Comparison of ENCODE assay signal across 8 cellular contexts in the genomic region with DNA sequence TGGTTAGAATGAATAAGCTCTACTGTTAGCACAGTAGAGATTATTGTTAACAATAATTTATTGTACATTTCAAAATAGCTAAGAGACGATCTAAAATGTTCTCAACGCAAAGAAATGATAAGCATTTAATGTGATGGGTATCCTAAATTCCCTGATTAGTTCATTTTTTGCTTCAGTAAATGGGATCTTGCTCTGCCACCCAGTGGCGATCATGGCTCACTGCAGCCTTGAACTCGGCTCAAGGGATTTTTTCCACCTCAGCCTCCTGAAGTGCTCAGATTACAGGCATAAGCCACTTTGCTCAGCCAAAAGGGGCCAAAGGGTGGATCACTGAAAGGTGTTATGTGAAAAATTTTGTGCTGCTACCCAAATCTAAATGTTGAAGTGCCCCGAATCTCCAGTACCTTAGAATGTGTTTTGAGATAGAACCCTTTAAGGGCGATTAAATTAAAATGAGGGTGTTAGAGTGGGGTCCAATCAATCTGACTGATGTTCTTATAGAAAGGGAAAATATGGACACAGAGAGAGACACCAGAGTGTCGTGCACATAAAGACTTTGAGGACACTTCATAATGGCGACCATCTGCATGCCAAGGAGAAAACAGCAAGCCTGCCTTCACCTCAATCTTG. TPM values are rescaled to one million over a fixed set of nuclear protein-coding genes. Genes with fewer than 3 reads are reported as not detected.
DNase-seq lines count a peak whose midpoint lies in the region; ATAC-seq, FAIRE-seq and TF ChIP-seq lines count a peak whose summit lies in the region.

No MANE protein-coding gene starts in this region.

- H3K9me1 ChIP-seq in keratinocyte (ENCODE audit: control insufficient read depth, extremely low read depth, insufficient read depth, low read length), result no peaks in the 10 kb centered on the region

- no peaks in the 10 kb centered on the region for H3K9me3 ChIP-seq in keratinocyte (ENCODE audit: control insufficient read depth, low read depth, low read length)

- no peak overlapping the region for H2AFZ ChIP-seq in keratinocyte (ENCODE audit: control insufficient read depth, low read length)

- H3K36me3 ChIP-seq in brain microvascular endothelial cell (replicated peaks) (no peaks in the 10 kb centered on the region), keratinocyte (ENCODE audit: control insufficient read depth in 2 of 2, extremely low read depth in 1 of 2, insufficient read depth in 2 of 2, low read length in 2 of 2) (no peaks in the 10 kb centered on the region)

- in situ Hi-C loops in brain microvascular endothelial cell (cut with HindIII; ENCODE audit: low pct_ligation_motif_present, low sequenced_read_pairs), result no loop called here

- no peak for ATAC-seq in HG02870 (IDR thresholded peaks at IDR 0.05; ENCODE audit: unreplicated experiment)

- no peak overlapping the region for H3K4me2 ChIP-seq in keratinocyte (ENCODE audit: control insufficient read depth, extremely low read depth, insufficient read depth, low read depth, low read length)

- TF ChIP-seq CTCF in brain microvascular endothelial cell (IDR thresholded peaks at IDR 0.05; ENCODE audit: low read depth, low read length, missing control alignments) (peak; percentile 92), keratinocyte (optimal IDR thresholded peaks at IDR 0.05 in 1 of 3, IDR thresholded peaks at IDR 0.05 in 1 of 3, conservative IDR thresholded peaks at IDR 0.05 in 1 of 3; ENCODE audit: extremely low read depth in 1 of 3, insufficient read depth in 2 of 3, low read length in 3 of 3) (peak; percentile 74 to 94 (median 85))

- DNase-seq in NAMALWA (ENCODE audit: low spot score) (peak; percentile 75), brain microvascular endothelial cell (peak; percentile 68), keratinocyte (ENCODE audit: low read depth, low spot score) (no peak), GM19238 (ENCODE audit: insufficient read length, low spot score) (no peak)
- DNase-seq in stimulated activated CD4-positive, alpha-beta T cell treated with anti-CD3 and anti-CD28 coated beads, Interleukin-1b, Interleukin-23, amount 100 ng/mL, for 4 hours (ENCODE audit: low read depth in 2 of 2), result peak; percentile 26 to 48

- no peaks in the 10 kb centered on the region for H3K79me2 ChIP-seq in keratinocyte (ENCODE audit: control insufficient read depth, insufficient read depth, low read length)

- H3K4me3 ChIP-seq in brain microvascular endothelial cell (ENCODE audit: low read depth, low read length) (no peak overlapping the region), keratinocyte (ENCODE audit: control insufficient read depth in 2 of 3, extremely low read depth in 1 of 3, insufficient read depth in 2 of 3, low read depth in 1 of 3, low read length in 3 of 3) (no peak overlapping the region)

- no peak overlapping the region for H3K27ac ChIP-seq in brain microvascular endothelial cell
- H3K27ac ChIP-seq in keratinocyte (ENCODE audit: control insufficient read depth, insufficient read depth, low read length), result no peak overlapping the region

- no peaks in the 10 kb centered on the region for H3K27me3 ChIP-seq in brain microvascular endothelial cell (replicated peaks)
- no peaks in the 10 kb centered on the region for H3K27me3 ChIP-seq in keratinocyte (ENCODE audit: control insufficient read depth, extremely low read depth, insufficient read depth, low read length)

- H3K4me1 ChIP-seq in keratinocyte (ENCODE audit: control insufficient read depth, extremely low read depth, insufficient read depth, low read length), result no peaks in the 10 kb centered on the region

- dilution Hi-C loops in keratinocyte (cut with MboI; ENCODE audit: extremely low pct_ligation_motif_present, low sequenced_read_pairs), result no loop called here

- no peak overlapping the region for H3K9ac ChIP-seq in keratinocyte (ENCODE audit: control insufficient read depth, extremely low read depth, insufficient read depth, low read length)

- no peaks in the 10 kb centered on the region for H4K20me1 ChIP-seq in keratinocyte (ENCODE audit: control insufficient read depth, extremely low read depth, insufficient read depth, low read length)

- FAIRE-seq in G401.6 (lab: Jason Lieb, UNC) (peak; percentile 93), TTC549 (lab: Jason Lieb, UNC) (peak; percentile 82), keratinocyte (lab: Jason Lieb, UNC) (peak; percentile 95)

RNA-seq across cellular contexts. Expression of gene ZNF766, which starts 31.5 kb away (rescaled TPM):
- polyA plus RNA-seq in keratinocyte, result 7.5 to 10.6 TPM (median 7.9 TPM) in 3 replicates
- polyA plus RNA-seq in keratinocyte (2011; ENCODE audit: low read depth), result 12.9 TPM
- polyA plus RNA-seq in keratinocyte (2011; cell fraction: cytosol; rRNA removed), result 4.5 and 10.6 TPM in 2 replicates
- polyA plus RNA-seq in keratinocyte (2011; cell fraction: nucleus; rRNA removed), result 8.8 and 10.4 TPM in 2 replicates
- polyA plus RNA-seq in keratinocyte (2012; ENCODE audit: low replicate concordance), result 8.1 and 9.1 TPM in 2 replicates
- 0.95 to 14.9 TPM (median 5.9 TPM) in 3 replicates for polyA minus RNA-seq in keratinocyte
- 8.6 TPM for polyA minus RNA-seq in keratinocyte (2011; cell fraction: cytosol; rRNA and poly(A)+ RNA removed)
- polyA minus RNA-seq in keratinocyte (2011; cell fraction: nucleus; rRNA and poly(A)+ RNA removed), result 3.9 and 10.3 TPM in 2 replicates

RNA-seq across cellular contexts. Expression of gene PPP2R1A, which starts 48.0 kb away (rescaled TPM):
- 130 to 187 TPM (median 179 TPM) in 3 replicates for polyA plus RNA-seq in keratinocyte
- 55.5 TPM for polyA plus RNA-seq in keratinocyte (2011; ENCODE audit: low read depth)
- polyA plus RNA-seq in keratinocyte (2011; cell fraction: cytosol; rRNA removed), result 165 and 249 TPM in 2 replicates
- polyA plus RNA-seq in keratinocyte (2011; cell fraction: nucleus; rRNA removed), result 149 and 202 TPM in 2 replicates
- polyA plus RNA-seq in keratinocyte (2012; ENCODE audit: low replicate concordance), result 236 and 289 TPM in 2 replicates
- polyA minus RNA-seq in keratinocyte, result 329 to 421 TPM (median 419 TPM) in 3 replicates
- 375 TPM for polyA minus RNA-seq in keratinocyte (2011; cell fraction: cytosol; rRNA and poly(A)+ RNA removed)
- polyA minus RNA-seq in keratinocyte (2011; cell fraction: nucleus; rRNA and poly(A)+ RNA removed), result 123 and 191 TPM in 2 replicates

RNA-seq across cellular contexts. Expression of gene ZNF480, which starts 59.1 kb away (rescaled TPM):
- polyA plus RNA-seq in keratinocyte, result 4.9 to 7.5 TPM (median 5.1 TPM) in 3 replicates
- 8.7 TPM for polyA plus RNA-seq in keratinocyte (2011; ENCODE audit: low read depth)
- polyA plus RNA-seq in keratinocyte (2011; cell fraction: cytosol; rRNA removed), result 3.2 and 8.4 TPM in 2 replicates
- 4.9 and 7.2 TPM in 2 replicates for polyA plus RNA-seq in keratinocyte (2011; cell fraction: nucleus; rRNA removed)
- 6.6 and 6.8 TPM in 2 replicates for polyA plus RNA-seq in keratinocyte (2012; ENCODE audit: low replicate concordance)
- polyA minus RNA-seq in keratinocyte, result 1.7 to 14.6 TPM (median 4.9 TPM) in 3 replicates
- polyA minus RNA-seq in keratinocyte (2011; cell fraction: cytosol; rRNA and poly(A)+ RNA removed), result 6.9 TPM
- polyA minus RNA-seq in keratinocyte (2011; cell fraction: nucleus; rRNA and poly(A)+ RNA removed), result 4.1 and 8.1 TPM in 2 replicates

Comparison
In these comparisons a context has a peak if more than half of its experiments do, and no peak if none do; other contexts are left out.
1. DNase-seq: peak in NAMALWA (single experiment), brain microvascular endothelial cell (single experiment) and stimulated activated CD4-positive, alpha-beta T cell treated with anti-CD3 and anti-CD28 coated beads, Interleukin-1b, Interleukin-23, amount 100 ng/mL, for 4 hours (2 of 2); none in keratinocyte (single experiment) and GM19238 (single experiment).